In the genomic region with DNA sequence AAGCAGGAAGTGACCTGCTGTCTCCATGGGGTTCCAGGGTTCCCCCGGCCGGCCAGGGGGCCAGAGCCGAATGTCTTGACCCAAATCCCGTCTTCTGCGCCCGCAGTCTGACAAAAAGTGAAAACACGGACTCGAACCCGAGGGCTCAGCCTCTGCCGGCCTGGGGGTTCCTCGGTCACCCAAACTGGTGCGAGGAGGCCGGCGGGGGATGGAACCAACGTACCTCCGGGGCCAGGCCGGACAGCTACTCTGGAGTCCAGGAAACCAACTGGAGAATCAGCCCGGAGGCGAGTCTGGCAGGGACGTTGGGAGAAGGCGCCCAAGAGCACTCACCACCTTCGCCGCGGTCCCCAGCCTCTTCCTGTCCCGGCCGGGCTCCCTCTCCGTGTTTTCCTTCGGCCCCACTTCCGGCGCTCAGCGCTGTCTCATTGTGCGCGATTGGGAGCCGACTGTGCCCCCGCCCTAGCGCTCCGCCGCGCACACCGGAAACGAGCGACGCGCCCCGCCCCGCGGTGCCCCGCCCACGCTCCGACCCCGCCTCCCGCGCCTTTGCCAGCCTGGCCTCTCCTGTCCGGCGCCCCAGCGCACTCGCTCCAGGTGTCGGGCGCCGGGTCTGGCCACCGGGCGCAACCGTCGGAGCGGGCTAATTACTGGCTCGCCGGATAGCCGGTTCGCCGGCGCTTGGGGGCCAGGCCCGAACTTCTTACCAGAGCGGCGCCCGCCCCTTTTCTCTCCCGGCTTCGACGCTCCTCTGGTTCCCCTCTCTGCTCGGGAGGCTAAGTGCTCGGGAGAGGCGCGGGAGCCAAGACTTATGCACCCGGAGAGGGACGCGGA, we compare ENCODE assay signal across 1 cellular context.
A peak's percentile ranks its signal among the peaks of the same experiment; 100 is the strongest.
TF ChIP-seq lines count a peak whose summit lies in the region.

A gene with protein sequence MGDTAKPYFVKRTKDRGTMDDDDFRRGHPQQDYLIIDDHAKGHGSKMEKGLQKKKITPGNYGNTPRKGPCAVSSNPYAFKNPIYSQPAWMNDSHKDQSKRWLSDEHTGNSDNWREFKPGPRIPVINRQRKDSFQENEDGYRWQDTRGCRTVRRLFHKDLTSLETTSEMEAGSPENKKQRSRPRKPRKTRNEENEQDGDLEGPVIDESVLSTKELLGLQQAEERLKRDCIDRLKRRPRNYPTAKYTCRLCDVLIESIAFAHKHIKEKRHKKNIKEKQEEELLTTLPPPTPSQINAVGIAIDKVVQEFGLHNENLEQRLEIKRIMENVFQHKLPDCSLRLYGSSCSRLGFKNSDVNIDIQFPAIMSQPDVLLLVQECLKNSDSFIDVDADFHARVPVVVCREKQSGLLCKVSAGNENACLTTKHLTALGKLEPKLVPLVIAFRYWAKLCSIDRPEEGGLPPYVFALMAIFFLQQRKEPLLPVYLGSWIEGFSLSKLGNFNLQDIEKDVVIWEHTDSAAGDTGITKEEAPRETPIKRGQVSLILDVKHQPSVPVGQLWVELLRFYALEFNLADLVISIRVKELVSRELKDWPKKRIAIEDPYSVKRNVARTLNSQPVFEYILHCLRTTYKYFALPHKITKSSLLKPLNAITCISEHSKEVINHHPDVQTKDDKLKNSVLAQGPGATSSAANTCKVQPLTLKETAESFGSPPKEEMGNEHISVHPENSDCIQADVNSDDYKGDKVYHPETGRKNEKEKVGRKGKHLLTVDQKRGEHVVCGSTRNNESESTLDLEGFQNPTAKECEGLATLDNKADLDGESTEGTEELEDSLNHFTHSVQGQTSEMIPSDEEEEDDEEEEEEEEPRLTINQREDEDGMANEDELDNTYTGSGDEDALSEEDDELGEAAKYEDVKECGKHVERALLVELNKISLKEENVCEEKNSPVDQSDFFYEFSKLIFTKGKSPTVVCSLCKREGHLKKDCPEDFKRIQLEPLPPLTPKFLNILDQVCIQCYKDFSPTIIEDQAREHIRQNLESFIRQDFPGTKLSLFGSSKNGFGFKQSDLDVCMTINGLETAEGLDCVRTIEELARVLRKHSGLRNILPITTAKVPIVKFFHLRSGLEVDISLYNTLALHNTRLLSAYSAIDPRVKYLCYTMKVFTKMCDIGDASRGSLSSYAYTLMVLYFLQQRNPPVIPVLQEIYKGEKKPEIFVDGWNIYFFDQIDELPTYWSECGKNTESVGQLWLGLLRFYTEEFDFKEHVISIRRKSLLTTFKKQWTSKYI (N-terminal part only) (minus strand): TSS at position 363 of the 834 bp plus-strand sequence. CDS start 1,211 bp downstream, outside the sequence.

TF ChIP-seq in K562, 482 proteins besides CTCF, POLR2A, EP300 and RAD21 (continued from another document and continues in another):
- TF ChIP-seq, protein P1, sequence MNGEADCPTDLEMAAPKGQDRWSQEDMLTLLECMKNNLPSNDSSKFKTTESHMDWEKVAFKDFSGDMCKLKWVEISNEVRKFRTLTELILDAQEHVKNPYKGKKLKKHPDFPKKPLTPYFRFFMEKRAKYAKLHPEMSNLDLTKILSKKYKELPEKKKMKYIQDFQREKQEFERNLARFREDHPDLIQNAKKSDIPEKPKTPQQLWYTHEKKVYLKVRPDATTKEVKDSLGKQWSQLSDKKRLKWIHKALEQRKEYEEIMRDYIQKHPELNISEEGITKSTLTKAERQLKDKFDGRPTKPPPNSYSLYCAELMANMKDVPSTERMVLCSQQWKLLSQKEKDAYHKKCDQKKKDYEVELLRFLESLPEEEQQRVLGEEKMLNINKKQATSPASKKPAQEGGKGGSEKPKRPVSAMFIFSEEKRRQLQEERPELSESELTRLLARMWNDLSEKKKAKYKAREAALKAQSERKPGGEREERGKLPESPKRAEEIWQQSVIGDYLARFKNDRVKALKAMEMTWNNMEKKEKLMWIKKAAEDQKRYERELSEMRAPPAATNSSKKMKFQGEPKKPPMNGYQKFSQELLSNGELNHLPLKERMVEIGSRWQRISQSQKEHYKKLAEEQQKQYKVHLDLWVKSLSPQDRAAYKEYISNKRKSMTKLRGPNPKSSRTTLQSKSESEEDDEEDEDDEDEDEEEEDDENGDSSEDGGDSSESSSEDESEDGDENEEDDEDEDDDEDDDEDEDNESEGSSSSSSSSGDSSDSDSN (IDR thresholded peaks at IDR 0.05; ENCODE audit: borderline replicate concordance in 1 of 2, low read depth in 2 of 2, low read length in 2 of 2), result peak in 1 of 2 experiments; percentile 3; a peak in 1 of 4 replicates
- 0 out of 2 replicates have a peak, but pooled peaks have one; percentile 54 for TF ChIP-seq SMAD4 (CRISPR knock-in tag; conservative IDR thresholded peaks at IDR 0.05)
- peak in 1 of 2 experiments; percentile 38; a peak in 1 of 4 replicates for TF ChIP-seq HDAC1 (IDR thresholded peaks at IDR 0.05)
- TF ChIP-seq U2AF1 (optimal IDR thresholded peaks at IDR 0.05; ENCODE audit: low read depth, low read length), result no peak
- peak; percentile 71 for TF ChIP-seq TAF1 (IDR thresholded peaks at IDR 0.05; ENCODE audit: control insufficient read depth, extremely low read depth, insufficient read depth, low read length, severe bottlenecking)
- no peak for TF ChIP-seq PPARD (CRISPR knock-in tag; IDR thresholded peaks at IDR 0.05)
- peak; percentile 97 for TF ChIP-seq GABPB1 (CRISPR knock-in tag; IDR thresholded peaks at IDR 0.05)
- TF ChIP-seq SMC3 (conservative IDR thresholded peaks at IDR 0.05; ENCODE audit: insufficient read depth, low read depth, low read length), result no peak
- TF ChIP-seq ADNP (tag; IDR thresholded peaks at IDR 0.05), result no peak
- TF ChIP-seq, protein P2, sequence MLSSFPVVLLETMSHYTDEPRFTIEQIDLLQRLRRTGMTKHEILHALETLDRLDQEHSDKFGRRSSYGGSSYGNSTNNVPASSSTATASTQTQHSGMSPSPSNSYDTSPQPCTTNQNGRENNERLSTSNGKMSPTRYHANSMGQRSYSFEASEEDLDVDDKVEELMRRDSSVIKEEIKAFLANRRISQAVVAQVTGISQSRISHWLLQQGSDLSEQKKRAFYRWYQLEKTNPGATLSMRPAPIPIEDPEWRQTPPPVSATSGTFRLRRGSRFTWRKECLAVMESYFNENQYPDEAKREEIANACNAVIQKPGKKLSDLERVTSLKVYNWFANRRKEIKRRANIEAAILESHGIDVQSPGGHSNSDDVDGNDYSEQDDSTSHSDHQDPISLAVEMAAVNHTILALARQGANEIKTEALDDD (IDR thresholded peaks at IDR 0.05), result no peak
- TF ChIP-seq CREB1 (IDR thresholded peaks at IDR 0.05), result peak; percentile 94
- TF ChIP-seq CREB1 (CRISPR knock-in tag; IDR thresholded peaks at IDR 0.05), result peak; percentile 92
- TF ChIP-seq, protein P3, sequence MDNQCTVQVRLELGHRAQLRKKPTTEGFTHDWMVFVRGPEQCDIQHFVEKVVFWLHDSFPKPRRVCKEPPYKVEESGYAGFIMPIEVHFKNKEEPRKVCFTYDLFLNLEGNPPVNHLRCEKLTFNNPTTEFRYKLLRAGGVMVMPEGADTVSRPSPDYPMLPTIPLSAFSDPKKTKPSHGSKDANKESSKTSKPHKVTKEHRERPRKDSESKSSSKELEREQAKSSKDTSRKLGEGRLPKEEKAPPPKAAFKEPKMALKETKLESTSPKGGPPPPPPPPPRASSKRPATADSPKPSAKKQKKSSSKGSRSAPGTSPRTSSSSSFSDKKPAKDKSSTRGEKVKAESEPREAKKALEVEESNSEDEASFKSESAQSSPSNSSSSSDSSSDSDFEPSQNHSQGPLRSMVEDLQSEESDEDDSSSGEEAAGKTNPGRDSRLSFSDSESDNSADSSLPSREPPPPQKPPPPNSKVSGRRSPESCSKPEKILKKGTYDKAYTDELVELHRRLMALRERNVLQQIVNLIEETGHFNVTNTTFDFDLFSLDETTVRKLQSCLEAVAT (IDR thresholded peaks at IDR 0.05), result 0 out of 4 replicates have a peak, but pooled peaks of 1 of the 2 experiments have one; percentile 15
- TF ChIP-seq, protein P4, sequence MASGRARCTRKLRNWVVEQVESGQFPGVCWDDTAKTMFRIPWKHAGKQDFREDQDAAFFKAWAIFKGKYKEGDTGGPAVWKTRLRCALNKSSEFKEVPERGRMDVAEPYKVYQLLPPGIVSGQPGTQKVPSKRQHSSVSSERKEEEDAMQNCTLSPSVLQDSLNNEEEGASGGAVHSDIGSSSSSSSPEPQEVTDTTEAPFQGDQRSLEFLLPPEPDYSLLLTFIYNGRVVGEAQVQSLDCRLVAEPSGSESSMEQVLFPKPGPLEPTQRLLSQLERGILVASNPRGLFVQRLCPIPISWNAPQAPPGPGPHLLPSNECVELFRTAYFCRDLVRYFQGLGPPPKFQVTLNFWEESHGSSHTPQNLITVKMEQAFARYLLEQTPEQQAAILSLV (tag; IDR thresholded peaks at IDR 0.05), result no peak
- TF ChIP-seq KDM4B (IDR thresholded peaks at IDR 0.05; ENCODE audit: borderline replicate concordance in 2 of 2, low read depth in 1 of 2), result peak in 1 of 2 experiments; percentile 42; a peak in 1 of 4 replicates
- TF ChIP-seq ZNF184 (CRISPR knock-in tag; IDR thresholded peaks at IDR 0.05), result no peak
- TF ChIP-seq, protein P5, sequence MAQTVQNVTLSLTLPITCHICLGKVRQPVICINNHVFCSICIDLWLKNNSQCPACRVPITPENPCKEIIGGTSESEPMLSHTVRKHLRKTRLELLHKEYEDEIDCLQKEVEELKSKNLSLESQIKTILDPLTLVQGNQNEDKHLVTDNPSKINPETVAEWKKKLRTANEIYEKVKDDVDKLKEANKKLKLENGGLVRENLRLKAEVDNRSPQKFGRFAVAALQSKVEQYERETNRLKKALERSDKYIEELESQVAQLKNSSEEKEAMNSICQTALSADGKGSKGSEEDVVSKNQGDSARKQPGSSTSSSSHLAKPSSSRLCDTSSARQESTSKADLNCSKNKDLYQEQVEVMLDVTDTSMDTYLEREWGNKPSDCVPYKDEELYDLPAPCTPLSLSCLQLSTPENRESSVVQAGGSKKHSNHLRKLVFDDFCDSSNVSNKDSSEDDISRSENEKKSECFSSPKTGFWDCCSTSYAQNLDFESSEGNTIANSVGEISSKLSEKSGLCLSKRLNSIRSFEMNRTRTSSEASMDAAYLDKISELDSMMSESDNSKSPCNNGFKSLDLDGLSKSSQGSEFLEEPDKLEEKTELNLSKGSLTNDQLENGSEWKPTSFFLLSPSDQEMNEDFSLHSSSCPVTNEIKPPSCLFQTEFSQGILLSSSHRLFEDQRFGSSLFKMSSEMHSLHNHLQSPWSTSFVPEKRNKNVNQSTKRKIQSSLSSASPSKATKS (CRISPR knock-in tag; IDR thresholded peaks at IDR 0.05), result no peak
- TF ChIP-seq EGR1 (conservative IDR thresholded peaks at IDR 0.05), result peak; percentile 79
- TF ChIP-seq, protein P6, sequence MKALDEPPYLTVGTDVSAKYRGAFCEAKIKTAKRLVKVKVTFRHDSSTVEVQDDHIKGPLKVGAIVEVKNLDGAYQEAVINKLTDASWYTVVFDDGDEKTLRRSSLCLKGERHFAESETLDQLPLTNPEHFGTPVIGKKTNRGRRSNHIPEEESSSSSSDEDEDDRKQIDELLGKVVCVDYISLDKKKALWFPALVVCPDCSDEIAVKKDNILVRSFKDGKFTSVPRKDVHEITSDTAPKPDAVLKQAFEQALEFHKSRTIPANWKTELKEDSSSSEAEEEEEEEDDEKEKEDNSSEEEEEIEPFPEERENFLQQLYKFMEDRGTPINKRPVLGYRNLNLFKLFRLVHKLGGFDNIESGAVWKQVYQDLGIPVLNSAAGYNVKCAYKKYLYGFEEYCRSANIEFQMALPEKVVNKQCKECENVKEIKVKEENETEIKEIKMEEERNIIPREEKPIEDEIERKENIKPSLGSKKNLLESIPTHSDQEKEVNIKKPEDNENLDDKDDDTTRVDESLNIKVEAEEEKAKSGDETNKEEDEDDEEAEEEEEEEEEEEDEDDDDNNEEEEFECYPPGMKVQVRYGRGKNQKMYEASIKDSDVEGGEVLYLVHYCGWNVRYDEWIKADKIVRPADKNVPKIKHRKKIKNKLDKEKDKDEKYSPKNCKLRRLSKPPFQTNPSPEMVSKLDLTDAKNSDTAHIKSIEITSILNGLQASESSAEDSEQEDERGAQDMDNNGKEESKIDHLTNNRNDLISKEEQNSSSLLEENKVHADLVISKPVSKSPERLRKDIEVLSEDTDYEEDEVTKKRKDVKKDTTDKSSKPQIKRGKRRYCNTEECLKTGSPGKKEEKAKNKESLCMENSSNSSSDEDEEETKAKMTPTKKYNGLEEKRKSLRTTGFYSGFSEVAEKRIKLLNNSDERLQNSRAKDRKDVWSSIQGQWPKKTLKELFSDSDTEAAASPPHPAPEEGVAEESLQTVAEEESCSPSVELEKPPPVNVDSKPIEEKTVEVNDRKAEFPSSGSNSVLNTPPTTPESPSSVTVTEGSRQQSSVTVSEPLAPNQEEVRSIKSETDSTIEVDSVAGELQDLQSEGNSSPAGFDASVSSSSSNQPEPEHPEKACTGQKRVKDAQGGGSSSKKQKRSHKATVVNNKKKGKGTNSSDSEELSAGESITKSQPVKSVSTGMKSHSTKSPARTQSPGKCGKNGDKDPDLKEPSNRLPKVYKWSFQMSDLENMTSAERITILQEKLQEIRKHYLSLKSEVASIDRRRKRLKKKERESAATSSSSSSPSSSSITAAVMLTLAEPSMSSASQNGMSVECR (CRISPR knock-in tag; IDR thresholded peaks at IDR 0.05), result peak; percentile 78
- peak; percentile 58 for TF ChIP-seq EP400 (IDR thresholded peaks at IDR 0.05)
- TF ChIP-seq U2AF2 (optimal IDR thresholded peaks at IDR 0.05; ENCODE audit: low read depth, low read length), result no peak
- TF ChIP-seq FOXM1 (IDR thresholded peaks at IDR 0.05; ENCODE audit: low read depth), result 0 out of 2 replicates have a peak, but pooled peaks have one; percentile 39
- no peak for TF ChIP-seq FOXM1 (CRISPR knock-in tag; IDR thresholded peaks at IDR 0.05; ENCODE audit: low read depth)
- peak; percentile 88; the same call in 1 of the 2 replicates for TF ChIP-seq LCOR (CRISPR knock-in tag; IDR thresholded peaks at IDR 0.05)
- peak; percentile 82 for TF ChIP-seq C11orf30 (IDR thresholded peaks at IDR 0.05; ENCODE audit: low read depth)
- no peak for TF ChIP-seq PHTF2 (CRISPR knock-in tag; IDR thresholded peaks at IDR 0.05)
- TF ChIP-seq PCBP1 (IDR thresholded peaks at IDR 0.05; ENCODE audit: low read depth, low read length, poor library complexity, severe bottlenecking), result peak; percentile 62
- no peak for TF ChIP-seq MYBL2 (IDR thresholded peaks at IDR 0.05; ENCODE audit: low read depth)
- no peak for TF ChIP-seq MYBL2 (CRISPR knock-in tag; IDR thresholded peaks at IDR 0.05; ENCODE audit: borderline replicate concordance)
- peak; percentile 53; the same call in 1 of the 2 replicates for TF ChIP-seq POLR2AphosphoS5 (IDR thresholded peaks at IDR 0.05; ENCODE audit: control insufficient read depth, insufficient read depth, low read depth, low read length)
- TF ChIP-seq ZNF263 (CRISPR knock-in tag; IDR thresholded peaks at IDR 0.05; ENCODE audit: borderline replicate concordance), result peak; percentile 62; the same call in 1 of the 2 replicates
- no peak for TF ChIP-seq THRAP3 (IDR thresholded peaks at IDR 0.05; ENCODE audit: borderline replicate concordance)
- no peak for TF ChIP-seq ZNF174 (CRISPR knock-in tag; IDR thresholded peaks at IDR 0.05)
- TF ChIP-seq, protein P7, sequence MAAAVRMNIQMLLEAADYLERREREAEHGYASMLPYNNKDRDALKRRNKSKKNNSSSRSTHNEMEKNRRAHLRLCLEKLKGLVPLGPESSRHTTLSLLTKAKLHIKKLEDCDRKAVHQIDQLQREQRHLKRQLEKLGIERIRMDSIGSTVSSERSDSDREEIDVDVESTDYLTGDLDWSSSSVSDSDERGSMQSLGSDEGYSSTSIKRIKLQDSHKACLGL (CRISPR knock-in tag; IDR thresholded peaks at IDR 0.05; ENCODE audit: borderline replicate concordance, poor library complexity, severe bottlenecking), result no peak
